27 cellular contexts compared by ENCODE assay signal in genomic region chr3:188672840-188673239, GRCh38.
"Had no signal": no experiment of that assay in that cellular context is flagged by ENCODE, and none has a peak within 500 bp of the region (broad histone marks: within the 10 kb centered on the region; RNA-seq: fewer than 3 reads in every experiment).

No MANE protein-coding gene starts in this region.

- H3K9me3 ChIP-seq: neutrophil, ovary, right lobe of liver, thyroid gland had no signal

- H3K27me3 ChIP-seq: left lung, neutrophil, ovary, right lobe of liver, thyroid gland had no signal

- H3K4me3 Mint-ChIP-seq: activated CD4-positive, alpha-beta T cell treated with anti-CD3 and anti-CD28 coated beads for 36 hours; activated CD8-positive, alpha-beta memory T cell treated with anti-CD3 and anti-CD28 coated beads, Interleukin-2, amount 10 ng/mL, durations not matched to agents 7 days and 5 days; activated CD8-positive, alpha-beta T cell treated with anti-CD3 and anti-CD28 coated beads, Interleukin-2, amount 10 ng/mL, durations not matched to agents 7 days and 5 days; activated naive CD4-positive, alpha-beta T cell treated with anti-CD3 and anti-CD28 coated beads, Interleukin-2, amount 50 U/mL, for 24 hours; nephron; stimulated activated naive CD8-positive, alpha-beta T cell treated with anti-CD3 and anti-CD28 coated beads, Interleukin-15, amount 100 ng/mL, for 72 hours; T-helper 2 cell treated with Interferon-gamma antibody and Interleukin-4, amounts not matched to agents 5 μg/mL and 100 μg/mL, for 36 hours had no signal

- ATAC-seq: activated CD4-positive, alpha-beta T cell treated with anti-CD3 and anti-CD28 coated beads for 36 hours; activated CD8-positive, alpha-beta memory T cell treated with anti-CD3 and anti-CD28 coated beads, Interleukin-2, amount 10 ng/mL, durations not matched to agents 7 days and 5 days; activated CD8-positive, alpha-beta T cell treated with anti-CD3 and anti-CD28 coated beads, Interleukin-2, amount 10 ng/mL, durations not matched to agents 7 days and 5 days; activated naive CD8-positive, alpha-beta T cell treated with anti-CD3 and anti-CD28 coated beads, Interleukin-2, amount 50 U/mL, for 24 hours; stimulated activated memory B cell treated with anti-CD40 and anti-IgM and Interleukin-4, amounts not matched to agents 10 μg/mL and 1 μg/mL and 100 μg/mL, for 72 hours; stimulated activated naive CD8-positive, alpha-beta T cell treated with anti-CD3 and anti-CD28 coated beads, Interleukin-15, amount 100 ng/mL, for 72 hours had no signal

- H3K27me3 Mint-ChIP-seq: activated B cell treated with CpG ODN at 0.5 μM for 24 hours; activated CD4-positive, alpha-beta T cell treated with anti-CD3 and anti-CD28 coated beads for 36 hours; activated CD8-positive, alpha-beta memory T cell treated with anti-CD3 and anti-CD28 coated beads, Interleukin-2, amount 10 ng/mL, durations not matched to agents 7 days and 5 days; activated naive CD4-positive, alpha-beta T cell treated with anti-CD3 and anti-CD28 coated beads, Interleukin-2, amount 50 U/mL, for 24 hours; activated naive CD8-positive, alpha-beta T cell treated with anti-CD3 and anti-CD28 coated beads, Interleukin-2, amount 50 U/mL, for 24 hours; progenitor cell of endocrine pancreas; stimulated activated memory B cell treated with anti-CD40 and anti-IgM and Interleukin-4, amounts not matched to agents 10 μg/mL and 1 μg/mL and 100 μg/mL, for 72 hours; stimulated activated naive CD8-positive, alpha-beta T cell treated with anti-CD3 and anti-CD28 coated beads, Interleukin-15, amount 100 ng/mL, for 72 hours had no signal

- H3K27ac ChIP-seq: neutrophil, ovary, right lobe of liver, thyroid gland had no signal

- H3K4me3 ChIP-seq: left lung, ovary, right lobe of liver, thyroid gland had no signal

- H3K27ac Mint-ChIP-seq: activated B cell treated with CpG ODN at 0.5 μM for 24 hours; activated CD4-positive, alpha-beta T cell treated with anti-CD3 and anti-CD28 coated beads for 36 hours; activated CD8-positive, alpha-beta memory T cell treated with anti-CD3 and anti-CD28 coated beads, Interleukin-2, amount 10 ng/mL, durations not matched to agents 7 days and 5 days; activated CD8-positive, alpha-beta T cell treated with anti-CD3 and anti-CD28 coated beads, Interleukin-2, amount 10 ng/mL, durations not matched to agents 7 days and 5 days; activated naive CD4-positive, alpha-beta T cell treated with anti-CD3 and anti-CD28 coated beads, Interleukin-2, amount 50 U/mL, for 24 hours; activated naive CD8-positive, alpha-beta T cell treated with anti-CD3 and anti-CD28 coated beads, Interleukin-2, amount 50 U/mL, for 24 hours; activated T-helper 2 cell treated with anti-CD3 and anti-CD28 coated beads, Interferon-gamma antibody, Interleukin-2, Interleukin-4, amounts not matched to agents 10 μg/mL and 5 μg/mL and 100 μg/mL, durations not matched to agents 14 hours and 24 hours and 36 hours; nephron; progenitor cell of endocrine pancreas; stimulated activated naive CD8-positive, alpha-beta T cell treated with anti-CD3 and anti-CD28 coated beads, Interleukin-15, amount 100 ng/mL, for 72 hours; T-helper 2 cell treated with Interferon-gamma antibody and Interleukin-4, amounts not matched to agents 5 μg/mL and 100 μg/mL, for 36 hours had no signal

- H3K36me3 ChIP-seq: left lung, neutrophil, ovary, right lobe of liver, thyroid gland had no signal

- H3K4me1 Mint-ChIP-seq: activated CD8-positive, alpha-beta memory T cell treated with anti-CD3 and anti-CD28 coated beads, Interleukin-2, amount 10 ng/mL, durations not matched to agents 7 days and 5 days had no signal

- H3K9me3 Mint-ChIP-seq: activated B cell treated with CpG ODN at 0.5 μM for 24 hours; activated naive CD4-positive, alpha-beta T cell treated with anti-CD3 and anti-CD28 coated beads, Interleukin-2, amount 50 U/mL, for 24 hours; activated naive CD8-positive, alpha-beta T cell treated with anti-CD3 and anti-CD28 coated beads, Interleukin-2, amount 50 U/mL, for 24 hours; activated T-helper 2 cell treated with anti-CD3 and anti-CD28 coated beads, Interferon-gamma antibody, Interleukin-2, Interleukin-4, amounts not matched to agents 10 μg/mL and 5 μg/mL and 100 μg/mL, durations not matched to agents 14 hours and 24 hours and 36 hours; nephron; stimulated activated memory B cell treated with anti-CD40 and anti-IgM and Interleukin-4, amounts not matched to agents 10 μg/mL and 1 μg/mL and 100 μg/mL, for 72 hours; T-helper 2 cell treated with Interferon-gamma antibody and Interleukin-4, amounts not matched to agents 5 μg/mL and 100 μg/mL, for 36 hours had no signal

- DNase-seq: activated B cell treated with CpG ODN at 0.5 μM for 24 hours; activated CD4-positive, alpha-beta T cell treated with anti-CD3 and anti-CD28 coated beads for 36 hours; activated CD8-positive, alpha-beta memory T cell treated with anti-CD3 and anti-CD28 coated beads, Interleukin-2, amount 10 ng/mL, durations not matched to agents 7 days and 5 days; activated CD8-positive, alpha-beta T cell treated with anti-CD3 and anti-CD28 coated beads, Interleukin-2, amount 10 ng/mL, durations not matched to agents 7 days and 5 days; activated naive CD8-positive, alpha-beta T cell treated with anti-CD3 and anti-CD28 coated beads, Interleukin-2, amount 50 U/mL, for 24 hours; activated T-cell treated with anti-CD3 and anti-CD28 coated beads, Interleukin-2, amount 50 U/mL, for 48 hours; effector CD8-positive, alpha-beta T cell; head of caudate nucleus; hippocampal formation; kidney glomerular epithelial cell; left lung; ovary; right lobe of liver; stimulated activated CD4-positive, alpha-beta T cell treated with anti-CD3 and anti-CD28 coated beads, Interleukin-12 subunit alpha, Interleukin-12 subunit beta, amount 100 ng/mL, for 4 hours; stimulated activated CD4-positive, alpha-beta T cell treated with anti-CD3 and anti-CD28 coated beads, Interleukin-4, amount 100 ng/mL, for 24 hours; stimulated activated CD8-positive, alpha-beta memory T cell treated with anti-CD3 and anti-CD28 coated beads, Interleukin-4, amount 100 ng/mL, for 48 hours; stimulated activated naive CD8-positive, alpha-beta T cell treated with anti-CD3 and anti-CD28 coated beads, Interleukin-15, amount 100 ng/mL, for 72 hours; substantia nigra; T-helper 1 cell; thyroid gland had no signal
